In genomic region chr6:128882560-128882959, GRCh38 we compare ENCODE assay signal across 12 cellular contexts. TPM values are rescaled to one million over a fixed set of nuclear protein-coding genes. Genes with fewer than 3 reads are reported as not detected.
DNase-seq lines count a peak whose midpoint lies in the region; TF ChIP-seq lines count a peak whose summit lies in the region.
"Had no signal": no experiment of that assay in that cellular context is flagged by ENCODE, and none has a peak within 500 bp of the region (broad histone marks: within the 10 kb centered on the region; RNA-seq: fewer than 3 reads in every experiment).

No MANE protein-coding gene starts in this region.

- H3K9ac ChIP-seq in MM.1S (ENCODE audit: low read length) (no peak overlapping the region), neuronal stem cell (ENCODE audit: low read depth, low read length, poor library complexity) (no peak overlapping the region)

- no peak overlapping the region for H3K23ac ChIP-seq in neuronal stem cell (ENCODE audit: low read depth, low read length, poor library complexity)

- no peak overlapping the region for H2BK120ac ChIP-seq in neuronal stem cell (ENCODE audit: low read depth, low read length)

- H3K36me3 ChIP-seq in MM.1S (replicated peaks; ENCODE audit: insufficient read depth, low read length), result no peaks in the 10 kb centered on the region
- no peaks in the 10 kb centered on the region for H3K36me3 ChIP-seq in neuronal stem cell (replicated peaks in 1 of 2; ENCODE audit: control insufficient read depth in 2 of 2, insufficient read depth in 2 of 2, low read length in 2 of 2)

- H2BK5ac ChIP-seq in neuronal stem cell (ENCODE audit: low read length), result no peak overlapping the region

- H3K79me2 ChIP-seq in MM.1S (ENCODE audit: low read length), result no peaks in the 10 kb centered on the region

- H4K8ac ChIP-seq in neuronal stem cell (ENCODE audit: low read depth, low read length), result no peak overlapping the region

- H3F3A ChIP-seq in MM.1S (ENCODE audit: insufficient read depth, low read length), result no peaks in the 10 kb centered on the region

- H3K9me3 Mint-ChIP-seq in activated T-cell treated with anti-CD3 and anti-CD28 coated beads, Interleukin-2, amount 50 U/mL, for 24 hours, result no peaks in the 10 kb centered on the region
- H3K9me3 Mint-ChIP-seq: activated naive CD4-positive, alpha-beta T cell treated with anti-CD3 and anti-CD28 coated beads, Interleukin-2, amount 10 ng/mL, durations not matched to agents 7 days and 5 days; T-cell had no signal

- no peak overlapping the region for H4K91ac ChIP-seq in neuronal stem cell (ENCODE audit: low read depth, low read length, poor library complexity)

- no peak overlapping the region for H3K4me3 Mint-ChIP-seq in activated T-cell treated with anti-CD3 and anti-CD28 coated beads, Interleukin-2, amount 50 U/mL, for 24 hours
- H3K4me3 Mint-ChIP-seq: activated naive CD4-positive, alpha-beta T cell treated with anti-CD3 and anti-CD28 coated beads, Interleukin-2, amount 10 ng/mL, durations not matched to agents 7 days and 5 days had no signal

- no CpG with 5 or more reads among the region's 2 CpGs for WGBS in neuronal stem cell (ENCODE audit: extremely low coverage in 2 of 2, insufficient read length in 2 of 2, insufficient replicate concordance in 1 of 2), 2 donors

- H3K27me3 ChIP-seq in MM.1S (replicated peaks; ENCODE audit: insufficient read depth, low read length) (no peaks in the 10 kb centered on the region), neuronal stem cell (ENCODE audit: control insufficient read depth in 3 of 3, insufficient read depth in 3 of 3, low read depth in 1 of 3, low read length in 3 of 3) (peaks cover 0 to 10% (median 5%) of the 10 kb centered on the region in 3 experiments)

- H3K4ac ChIP-seq in neuronal stem cell (ENCODE audit: low read length), result no peak overlapping the region

- no peaks in the 10 kb centered on the region for H4K20me1 ChIP-seq in MM.1S (ENCODE audit: insufficient read depth, low read length)

- no peak for DNase-seq in AG04449 (ENCODE audit: low read depth, low spot score)
- DNase-seq in MM.1S, result no peak
- DNase-seq in fibroblast of pulmonary artery (ENCODE audit: low read depth), result no peak
- no peak for DNase-seq in neuronal stem cell (ENCODE audit: low spot score)
- no peak for DNase-seq in activated CD8-positive, alpha-beta memory T cell treated with anti-CD3 and anti-CD28 coated beads for 24 hours
- DNase-seq in foreskin melanocyte, result no peak
- no peak for DNase-seq in activated T-cell treated with anti-CD3 and anti-CD28 coated beads, Interleukin-2, amount 50 U/mL, for 24 hours
- no peak for DNase-seq in activated naive CD4-positive, alpha-beta T cell treated with anti-CD3 and anti-CD28 coated beads, Interleukin-2, amount 50 U/mL, for 16 hours
- DNase-seq: activated naive CD4-positive, alpha-beta T cell treated with anti-CD3 and anti-CD28 coated beads, Interleukin-2, amount 10 ng/mL, durations not matched to agents 7 days and 5 days; COR-L47; NCI-H2029 treated with DMSO at 0.1 percent for 48 hours; T-cell had no signal

- no peaks in the 10 kb centered on the region for H3K4me1 ChIP-seq in MM.1S (ENCODE audit: low read length)
- peaks cover 0 to 4% of the 10 kb centered on the region in 2 donors for H3K4me1 ChIP-seq in neuronal stem cell (ENCODE audit: control insufficient read depth in 2 of 2, insufficient read depth in 1 of 2, low read depth in 1 of 2, low read length in 2 of 2)

- H3K27ac ChIP-seq in MM.1S (ENCODE audit: low read length), result no peak overlapping the region
- H3K27ac ChIP-seq in neuronal stem cell (replicated peaks; ENCODE audit: low read length), result no peak overlapping the region

- no peak overlapping the region for H2AK5ac ChIP-seq in neuronal stem cell (ENCODE audit: low read depth, low read length)

- no peaks in the 10 kb centered on the region for H3K79me1 ChIP-seq in neuronal stem cell (ENCODE audit: low read depth, low read length)

- POLR2A ChIA-PET in AG04449 (lab: Yijun Ruan, JAX), result no interaction called here

- H3K9me3 ChIP-seq in MM.1S (replicated peaks; ENCODE audit: insufficient read depth, low read length) (no peaks in the 10 kb centered on the region), neuronal stem cell (replicated peaks in 1 of 2; ENCODE audit: control insufficient read depth in 2 of 2, insufficient read depth in 1 of 2, low read depth in 1 of 2, low read length in 2 of 2) (peaks cover 0 to 2% of the 10 kb centered on the region in 2 donors)

- peaks cover 8% of the 10 kb centered on the region for H3K4me1 Mint-ChIP-seq in activated T-cell treated with anti-CD3 and anti-CD28 coated beads, Interleukin-2, amount 50 U/mL, for 24 hours (ENCODE audit: low read depth)
- H3K4me1 Mint-ChIP-seq: activated naive CD4-positive, alpha-beta T cell treated with anti-CD3 and anti-CD28 coated beads, Interleukin-2, amount 10 ng/mL, durations not matched to agents 7 days and 5 days had no signal

- no peak overlapping the region for H3K27ac Mint-ChIP-seq in activated T-cell treated with anti-CD3 and anti-CD28 coated beads, Interleukin-2, amount 50 U/mL, for 24 hours
- H3K27ac Mint-ChIP-seq: activated naive CD4-positive, alpha-beta T cell treated with anti-CD3 and anti-CD28 coated beads, Interleukin-2, amount 10 ng/mL, durations not matched to agents 7 days and 5 days had no signal

- no peak overlapping the region for H2BK15ac ChIP-seq in neuronal stem cell (ENCODE audit: low read length)

- H2AFZ ChIP-seq in MM.1S (ENCODE audit: low read length), result 0 out of 2 replicates have a peak overlapping the region, but pooled peaks have one; percentile 15
- peak overlapping the region; percentile 92 for H2AFZ ChIP-seq in neuronal stem cell (ENCODE audit: low read length)

- H3K14ac ChIP-seq in neuronal stem cell (ENCODE audit: low read length), result no peak overlapping the region

- CTCF ChIA-PET in AG04449 (lab: Yijun Ruan, JAX), result interaction anchor here (1.1 to 1.3 kb wide), 2 partner anchors 12 to 16 kb away, joined by 3 read pairs; no protein-coding TSS in a partner anchor

- no peak overlapping the region for H3K18ac ChIP-seq in neuronal stem cell (ENCODE audit: low read length)

- H3K27me3 Mint-ChIP-seq in activated T-cell treated with anti-CD3 and anti-CD28 coated beads, Interleukin-2, amount 50 U/mL, for 24 hours, result peaks cover 43% of the 10 kb centered on the region

- H3K4me2 ChIP-seq in MM.1S (ENCODE audit: low read depth, low read length), result no peak overlapping the region
- no peak overlapping the region for H3K4me2 ChIP-seq in neuronal stem cell (ENCODE audit: insufficient read depth, low read length, poor library complexity, severe bottlenecking)

- H3K4me3 ChIP-seq in AG04449 (ENCODE audit: low read depth, low read length), result peak overlapping the region; percentile 63
- H3K4me3 ChIP-seq in MM.1S (ENCODE audit: low read length), result no peak overlapping the region
- H3K4me3 ChIP-seq in fibroblast of pulmonary artery (replicated peaks; ENCODE audit: low read depth, low read length), result peak overlapping the region; percentile 75
- no peak overlapping the region for H3K4me3 ChIP-seq in neuronal stem cell (ENCODE audit: low read length in 2 of 2)

- H3K9me2 ChIP-seq in MM.1S (replicated peaks; ENCODE audit: insufficient read depth, low read length), result no peaks in the 10 kb centered on the region

- H3K36me3 Mint-ChIP-seq in activated T-cell treated with anti-CD3 and anti-CD28 coated beads, Interleukin-2, amount 50 U/mL, for 24 hours (ENCODE audit: low read depth), result no peaks in the 10 kb centered on the region
- H3K36me3 Mint-ChIP-seq: activated naive CD4-positive, alpha-beta T cell treated with anti-CD3 and anti-CD28 coated beads, Interleukin-2, amount 10 ng/mL, durations not matched to agents 7 days and 5 days; T-cell had no signal

- no peak overlapping the region for H2BK12ac ChIP-seq in neuronal stem cell (ENCODE audit: low read length)

- TF ChIP-seq CTCF in AG04449 (IDR thresholded peaks at IDR 0.05; ENCODE audit: insufficient read depth, low read length, missing control alignments) (no peak), MM.1S (IDR thresholded peaks at IDR 0.05; ENCODE audit: low read length) (no peak), fibroblast of pulmonary artery (IDR thresholded peaks at IDR 0.05; ENCODE audit: low read length, missing control alignments) (no peak)

RNA-seq across cellular contexts. Expression of gene LAMA2, which starts 0.4 kb away (rescaled TPM):
- polyA plus RNA-seq in neuronal stem cell (2013, experiment 1 of 2), result 0.63 TPM
- polyA plus RNA-seq in neuronal stem cell (2013, experiment 2 of 2), result 0.44 TPM

Comparison
In these comparisons a context has a peak if more than half of its experiments do, and no peak if none do; other contexts are left out.
1. H3K4me3 ChIP-seq: peak in AG04449 (single experiment) and fibroblast of pulmonary artery (single experiment); none in MM.1S (single experiment) and neuronal stem cell (0 of 2).